Comparison of ENCODE assay signal across 9 cellular contexts in genomic region chr5:126462239-126463014, GRCh38. TPM values are rescaled to one million over a fixed set of nuclear protein-coding genes. Genes with fewer than 3 reads are reported as not detected.
DNase-seq lines count a peak whose midpoint lies in the region; ATAC-seq and TF ChIP-seq lines count a peak whose summit lies in the region.
"Had no signal": no experiment of that assay in that cellular context is flagged by ENCODE, and none has a peak within 500 bp of the region (broad histone marks: within the 10 kb centered on the region; RNA-seq: fewer than 3 reads in every experiment).

No MANE protein-coding gene starts in this region.

- peaks cover 0 to 13% of the 10 kb centered on the region in 2 donors for H3K4me1 ChIP-seq in uterus

- no peaks in the 10 kb centered on the region for H3K36me3 ChIP-seq in uterus

- no peaks in the 10 kb centered on the region for H3K9me3 ChIP-seq in uterus

- no peaks in the 10 kb centered on the region for H3K27me3 ChIP-seq in uterus

- TF ChIP-seq POLR2A in uterus (IDR thresholded peaks at IDR 0.05), result no peak

- peak overlapping the region; percentile 74 for H3K27ac ChIP-seq in epithelial cell of prostate
- H3K27ac ChIP-seq in uterus, result peak overlapping the region; percentile 66 to 76

- DNase-seq in Right ventricle myocardium inferior (ENCODE audit: missing footprints) (no peak), cardiac septum (ENCODE audit: low spot score) (no peak), epithelial cell of prostate (ENCODE audit: low read depth, low spot score) (no peak), uterus (peak; percentile 34 to 57), left lobe of liver (ENCODE audit: low spot score) (no peak), iPS-NIHi7 (ENCODE audit: extremely low spot score) (no peak), C1 segment of cervical spinal cord (lab: John Stamatoyannopoulos, UW) (no peak)
- DNase-seq: stimulated activated CD4-positive, alpha-beta T cell treated with anti-CD3 and anti-CD28 coated beads, Interleukin-1b, Interleukin-23, amount 100 ng/mL, for 48 hours had no signal

- ATAC-seq in Right ventricle myocardium inferior (peak; percentile 44), HG03097 (IDR thresholded peaks at IDR 0.05; ENCODE audit: low FRiP score, unreplicated experiment) (peak; percentile 64), left lobe of liver (no peak)

- H3K4me3 ChIP-seq in uterus, result no peak overlapping the region

- intact Hi-C loops in Right ventricle myocardium inferior (cut with DNase I), result no loop called here
- intact Hi-C loops in cardiac septum (cut with DNase I), result no loop called here
- intact Hi-C loops in uterus (cut with DNase I; ENCODE audit: low total_unique reads), result no loop called here

- no peak for TF ChIP-seq CTCF in uterus (IDR thresholded peaks at IDR 0.05)

RNA-seq across cellular contexts. Expression of gene GRAMD2B, which starts 39.2 kb away (rescaled TPM):
- 29.3 TPM for total RNA-seq in Right ventricle myocardium inferior
- 33.4 TPM for total RNA-seq in cardiac septum
- 10 to 100 TPM; 34.0 to 91.5 (median 58.8) TPM for total RNA-seq in uterus
- 18.7 TPM for total RNA-seq in left lobe of liver

Comparison
In these comparisons a context has a peak if more than half of its experiments do, and no peak if none do; other contexts are left out.
1. DNase-seq: peak in uterus (2 of 2); none in Right ventricle myocardium inferior (single experiment), cardiac septum (single experiment), epithelial cell of prostate (single experiment), left lobe of liver (single experiment), iPS-NIHi7 (single experiment) and C1 segment of cervical spinal cord (0 of 14).